8 cellular contexts compared by ENCODE assay signal in genomic region chr19:10339380-10339960, GRCh38. TPM values are rescaled to one million over a fixed set of nuclear protein-coding genes. Genes with fewer than 3 reads are reported as not detected.
DNase-seq lines count a peak whose midpoint lies in the region; ATAC-seq and TF ChIP-seq lines count a peak whose summit lies in the region.

A gene with protein sequence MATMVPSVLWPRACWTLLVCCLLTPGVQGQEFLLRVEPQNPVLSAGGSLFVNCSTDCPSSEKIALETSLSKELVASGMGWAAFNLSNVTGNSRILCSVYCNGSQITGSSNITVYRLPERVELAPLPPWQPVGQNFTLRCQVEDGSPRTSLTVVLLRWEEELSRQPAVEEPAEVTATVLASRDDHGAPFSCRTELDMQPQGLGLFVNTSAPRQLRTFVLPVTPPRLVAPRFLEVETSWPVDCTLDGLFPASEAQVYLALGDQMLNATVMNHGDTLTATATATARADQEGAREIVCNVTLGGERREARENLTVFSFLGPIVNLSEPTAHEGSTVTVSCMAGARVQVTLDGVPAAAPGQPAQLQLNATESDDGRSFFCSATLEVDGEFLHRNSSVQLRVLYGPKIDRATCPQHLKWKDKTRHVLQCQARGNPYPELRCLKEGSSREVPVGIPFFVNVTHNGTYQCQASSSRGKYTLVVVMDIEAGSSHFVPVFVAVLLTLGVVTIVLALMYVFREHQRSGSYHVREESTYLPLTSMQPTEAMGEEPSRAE (minus strand): TSS chr19:10339624. CDS start chr19:10339614, 10 bp downstream.

- peak within 1 kb of the TSS; percentile 97 to 98 (median 98) for H3K27ac Mint-ChIP-seq in CD4-positive, CD25-positive, alpha-beta regulatory T cell
- H3K27ac Mint-ChIP-seq in activated naive CD8-positive, alpha-beta T cell treated with anti-CD3 and anti-CD28 coated beads, Interleukin-2, amount 10 ng/mL, durations not matched to agents 7 days and 5 days, result peak within 1 kb of the TSS; percentile 96

- H3K36me3 ChIP-seq in CD4-positive, CD25-positive, alpha-beta regulatory T cell (ENCODE audit: control insufficient read depth, insufficient read depth, low read length), result peaks cover 13% of the 10 kb centered on the region
- no peaks in the 10 kb centered on the region for H3K36me3 ChIP-seq in SU-DHL-6 (ENCODE audit: low read length)

- peak; percentile 35 to 82 (median 61) for DNase-seq in CD4-positive, CD25-positive, alpha-beta regulatory T cell
- DNase-seq in activated naive CD8-positive, alpha-beta T cell treated with anti-CD3 and anti-CD28 coated beads, Interleukin-2, amount 10 ng/mL, durations not matched to agents 7 days and 5 days, result peak; percentile 79
- no peak for DNase-seq in sciatic nerve (ENCODE audit: low spot score)
- no peak for DNase-seq in islet precursor cell
- no peak for DNase-seq in NCI-H345 treated with DMSO at 0.1 percent for 48 hours (lab: John Stamatoyannopoulos, UW; ENCODE audit: unreplicated experiment)
- no peak for DNase-seq in NCI-H526 (lab: John Stamatoyannopoulos, UW)

- H3K4me2 ChIP-seq in SU-DHL-6 (ENCODE audit: low read depth, low read length, poor library complexity, severe bottlenecking), result peak within 1 kb of the TSS; percentile 75

- H3K9me2 ChIP-seq in SU-DHL-6 (replicated peaks; ENCODE audit: insufficient read depth, low read length), result no peaks in the 10 kb centered on the region

- no peaks in the 10 kb centered on the region for H4K20me1 ChIP-seq in SU-DHL-6 (ENCODE audit: low read depth, low read length)

- intact Hi-C loops in sciatic nerve (cut with DNase I), result no loop called here

- H3K4me1 Mint-ChIP-seq in CD4-positive, CD25-positive, alpha-beta regulatory T cell, result peaks cover 0 to 47% (median 24%) of the 10 kb centered on the region in 4 donors
- H3K4me1 Mint-ChIP-seq in activated naive CD8-positive, alpha-beta T cell treated with anti-CD3 and anti-CD28 coated beads, Interleukin-2, amount 10 ng/mL, durations not matched to agents 7 days and 5 days, result peaks cover 21% of the 10 kb centered on the region

- no peaks in the 10 kb centered on the region for H3F3A ChIP-seq in SU-DHL-6 (ENCODE audit: insufficient read depth)

- ATAC-seq in CD4-positive, CD25-positive, alpha-beta regulatory T cell (ENCODE audit: low read depth in 2 of 2), result peak; percentile 92
- ATAC-seq in GM21825 (IDR thresholded peaks at IDR 0.05; ENCODE audit: unreplicated experiment), result peak; percentile 56
- ATAC-seq in activated naive CD8-positive, alpha-beta T cell treated with anti-CD3 and anti-CD28 coated beads, Interleukin-2, amount 10 ng/mL, durations not matched to agents 7 days and 5 days (ENCODE audit: low read depth), result peak; percentile 96
- no peak for ATAC-seq in sciatic nerve

- TF ChIP-seq CTCF in SU-DHL-6 (IDR thresholded peaks at IDR 0.05; ENCODE audit: insufficient read depth, low read length, poor library complexity, severe bottlenecking), result no peak

- no peaks in the 10 kb centered on the region for H3K36me3 Mint-ChIP-seq in CD4-positive, CD25-positive, alpha-beta regulatory T cell
- peaks cover 1% of the 10 kb centered on the region for H3K36me3 Mint-ChIP-seq in activated naive CD8-positive, alpha-beta T cell treated with anti-CD3 and anti-CD28 coated beads, Interleukin-2, amount 10 ng/mL, durations not matched to agents 7 days and 5 days

- peak within 1 kb of the TSS; percentile 76 for H3K27ac ChIP-seq in CD4-positive, CD25-positive, alpha-beta regulatory T cell (ENCODE audit: insufficient read depth, low read length, poor library complexity, severe bottlenecking)
- peak within 1 kb of the TSS; percentile 33 for H3K27ac ChIP-seq in SU-DHL-6 (ENCODE audit: low read depth, low read length)

- H3K4me3 ChIP-seq in CD4-positive, CD25-positive, alpha-beta regulatory T cell (ENCODE audit: low read depth, low read length), result peak within 1 kb of the TSS; percentile 98
- peak within 1 kb of the TSS; percentile 51 for H3K4me3 ChIP-seq in SU-DHL-6 (ENCODE audit: insufficient read depth, low read length, poor library complexity, severe bottlenecking)

- H3K4me1 ChIP-seq in CD4-positive, CD25-positive, alpha-beta regulatory T cell (ENCODE audit: control insufficient read depth, insufficient read depth, low read length, poor library complexity, severe bottlenecking), result peaks cover 22% of the 10 kb centered on the region

- H3K27me3 Mint-ChIP-seq in CD4-positive, CD25-positive, alpha-beta regulatory T cell, result no peaks in the 10 kb centered on the region
- H3K27me3 Mint-ChIP-seq in activated naive CD8-positive, alpha-beta T cell treated with anti-CD3 and anti-CD28 coated beads, Interleukin-2, amount 10 ng/mL, durations not matched to agents 7 days and 5 days, result no peaks in the 10 kb centered on the region

- H2AFZ ChIP-seq in SU-DHL-6 (ENCODE audit: low read depth, low read length, severe bottlenecking), result peak within 1 kb of the TSS; percentile 86

- H3K79me2 ChIP-seq in SU-DHL-6 (ENCODE audit: insufficient read depth, low read length), result 0 out of 2 replicates have a peak, but pooled peaks cover under 1% of the 10 kb centered on the region

- POLR2A ChIA-PET in activated naive CD8-positive, alpha-beta T cell treated with anti-CD3 and anti-CD28 coated beads, Interleukin-2, amount 10 ng/mL, durations not matched to agents 7 days and 5 days (lab: Charles Lee), result interaction anchor here (0.6 to 1.3 kb wide), 2 partner anchors 26 to 41 kb away, joined by 3 to 4 read pairs; partner anchors contain the start of gene TYK2

- H3K4me3 Mint-ChIP-seq in CD4-positive, CD25-positive, alpha-beta regulatory T cell, result peak within 1 kb of the TSS; percentile 97 to 98 (median 98)
- H3K4me3 Mint-ChIP-seq in activated naive CD8-positive, alpha-beta T cell treated with anti-CD3 and anti-CD28 coated beads, Interleukin-2, amount 10 ng/mL, durations not matched to agents 7 days and 5 days, result peak within 1 kb of the TSS; percentile 92

- no peaks in the 10 kb centered on the region for H3K27me3 ChIP-seq in CD4-positive, CD25-positive, alpha-beta regulatory T cell (ENCODE audit: control insufficient read depth, insufficient read depth, low read length)
- no peaks in the 10 kb centered on the region for H3K27me3 ChIP-seq in SU-DHL-6 (ENCODE audit: low read length)

- no peaks in the 10 kb centered on the region for H3K9me3 ChIP-seq in CD4-positive, CD25-positive, alpha-beta regulatory T cell (ENCODE audit: control insufficient read depth in 2 of 2, low read length in 2 of 2)
- H3K9me3 ChIP-seq in SU-DHL-6 (ENCODE audit: insufficient read depth, low read length), result no peaks in the 10 kb centered on the region

- peak within 1 kb of the TSS; percentile 68 for H3K9ac ChIP-seq in SU-DHL-6 (ENCODE audit: low read length)

- no peaks in the 10 kb centered on the region for H3K9me3 Mint-ChIP-seq in CD4-positive, CD25-positive, alpha-beta regulatory T cell
- H3K9me3 Mint-ChIP-seq in activated naive CD8-positive, alpha-beta T cell treated with anti-CD3 and anti-CD28 coated beads, Interleukin-2, amount 10 ng/mL, durations not matched to agents 7 days and 5 days, result no peaks in the 10 kb centered on the region

RNA-seq across cellular contexts. Expression of the gene that starts here (rescaled TPM):
- total RNA-seq in CD4-positive, CD25-positive, alpha-beta regulatory T cell, result 218 TPM
- 100 to 1,000 TPM; 239 to 288 (median 270) TPM for polyA plus RNA-seq in CD4-positive, CD25-positive, alpha-beta regulatory T cell
- 100 to 1,000 TPM; 182 to 189 TPM for total RNA-seq in activated naive CD8-positive, alpha-beta T cell treated with anti-CD3 and anti-CD28 coated beads, Interleukin-2, amount 10 ng/mL, durations not matched to agents 7 days and 5 days
- 10.5 TPM for total RNA-seq in sciatic nerve

Comparison
In these comparisons a context has a peak if more than half of its experiments do, and no peak if none do; other contexts are left out.
1. RNA of the gene that starts here (total RNA-seq): 218 TPM in CD4-positive, CD25-positive, alpha-beta regulatory T cell (single experiment) and 182 to 189 TPM in activated naive CD8-positive, alpha-beta T cell treated with anti-CD3 and anti-CD28 coated beads, Interleukin-2, amount 10 ng/mL, durations not matched to agents 7 days and 5 days; 10.5 TPM in sciatic nerve (single experiment); every median in the first group is over 10 times any median in the second.
2. DNase-seq: peak in CD4-positive, CD25-positive, alpha-beta regulatory T cell (3 of 3) and activated naive CD8-positive, alpha-beta T cell treated with anti-CD3 and anti-CD28 coated beads, Interleukin-2, amount 10 ng/mL, durations not matched to agents 7 days and 5 days (single experiment); none in sciatic nerve (single experiment), islet precursor cell (single experiment), NCI-H345 treated with DMSO at 0.1 percent for 48 hours (single experiment) and NCI-H526 (0 of 2).